ENCODE assay signal across 8 cellular contexts in genomic region chr13:97434417-97435296, GRCh38. TPM values are rescaled to one million over a fixed set of nuclear protein-coding genes. Genes with fewer than 3 reads are reported as not detected.
DNase-seq lines count a peak whose midpoint lies in the region; TF ChIP-seq lines count a peak whose summit lies in the region.

No MANE protein-coding gene starts in this region.

- H3K79me1 ChIP-seq in neuronal stem cell (ENCODE audit: low read depth, low read length) = peaks cover 6% of the 10 kb centered on the region

- TF ChIP-seq EP300 in suprapubic skin (IDR thresholded peaks at IDR 0.05) = no peak

- peak overlapping the region; percentile 86 for H2BK12ac ChIP-seq in neuronal stem cell (ENCODE audit: low read length)

- H3K27me3 ChIP-seq in neuronal stem cell (ENCODE audit: control insufficient read depth in 3 of 3, insufficient read depth in 3 of 3, low read depth in 1 of 3, low read length in 3 of 3) (no peaks in the 10 kb centered on the region), suprapubic skin (no peaks in the 10 kb centered on the region)

- H2BK120ac ChIP-seq in neuronal stem cell (ENCODE audit: low read depth, low read length) = no peak overlapping the region

- no CpG with 5 or more reads among the region's 59 CpGs for WGBS in neuronal stem cell (ENCODE audit: extremely low coverage in 2 of 2, insufficient read length in 2 of 2, insufficient replicate concordance in 1 of 2), 2 donors
- WGBS in suprapubic skin = under 1% methylated on average over 19 of the region's 59 CpGs

- H3K4me3 ChIP-seq in HEK293 (ENCODE audit: low read depth, low read length) (peak overlapping the region; percentile 78), fibroblast of pulmonary artery (replicated peaks; ENCODE audit: low read depth, low read length) (peak overlapping the region; percentile 77), neuronal stem cell (ENCODE audit: low read length in 2 of 2) (peak overlapping the region; percentile 90 to 91), suprapubic skin (peak overlapping the region; percentile 87)

- H3K27ac Mint-ChIP-seq in activated T-helper 1 cell treated with anti-CD3 and anti-CD28 coated beads, Interleukin-12 subunit alpha, Interleukin-12 subunit beta, Interleukin-2, Interleukin-4 antibody, amounts not matched to agents 30 ng/mL and 10 ng/mL and 1 ng/mL, durations not matched to agents 14 hours and 24 hours and 36 hours = peak overlapping the region; percentile 88

- no peak overlapping the region for H4K8ac ChIP-seq in neuronal stem cell (ENCODE audit: low read depth, low read length)

- peak overlapping the region; percentile 71 for H3K23ac ChIP-seq in neuronal stem cell (ENCODE audit: low read depth, low read length, poor library complexity)

- H3K36me3 ChIP-seq in HEK293 (ENCODE audit: control insufficient read depth in 2 of 2, insufficient read depth in 1 of 2, low read length in 2 of 2) = no peaks in the 10 kb centered on the region
- peaks cover 3 to 35% of the 10 kb centered on the region in 2 donors for H3K36me3 ChIP-seq in neuronal stem cell (replicated peaks in 1 of 2; ENCODE audit: control insufficient read depth in 2 of 2, insufficient read depth in 2 of 2, low read length in 2 of 2)
- H3K36me3 ChIP-seq in suprapubic skin = no peaks in the 10 kb centered on the region

- H2AFZ ChIP-seq in neuronal stem cell (ENCODE audit: low read length) = peak overlapping the region; percentile 88

- H3K9me3 ChIP-seq in HEK293 (ENCODE audit: control insufficient read depth, insufficient read depth, low read depth, low read length) = no peaks in the 10 kb centered on the region
- H3K9me3 ChIP-seq in neuronal stem cell (replicated peaks in 1 of 2; ENCODE audit: control insufficient read depth in 2 of 2, insufficient read depth in 1 of 2, low read depth in 1 of 2, low read length in 2 of 2) = no peaks in the 10 kb centered on the region
- H3K9me3 ChIP-seq in suprapubic skin = no peaks in the 10 kb centered on the region

- TF ChIP-seq CTCF in HEK293 (tag by site-specific recombination; IDR thresholded peaks at IDR 0.05) (no peak), fibroblast of pulmonary artery (IDR thresholded peaks at IDR 0.05; ENCODE audit: low read length, missing control alignments) (no peak), suprapubic skin (IDR thresholded peaks at IDR 0.05) (no peak)

- peak overlapping the region; percentile 98 for H3K9ac ChIP-seq in neuronal stem cell (ENCODE audit: low read depth, low read length, poor library complexity)

- no peak overlapping the region for H3K4ac ChIP-seq in neuronal stem cell (ENCODE audit: low read length)

- peak overlapping the region; percentile 97 for H3K18ac ChIP-seq in neuronal stem cell (ENCODE audit: low read length)

- CTCF ChIA-PET in HEK293 (lab: Yijun Ruan, JAX) = interaction anchor here (1.1 kb wide), 1 partner anchor 14 kb away, joined by 3 read pairs; no protein-coding TSS in a partner anchor

- H3K4me1 ChIP-seq in HEK293 (ENCODE audit: control insufficient read depth, insufficient read depth, low read length) (peaks cover 2% of the 10 kb centered on the region; the same call in 1 of the 2 replicates), neuronal stem cell (ENCODE audit: control insufficient read depth in 2 of 2, insufficient read depth in 1 of 2, low read depth in 1 of 2, low read length in 2 of 2) (peaks cover 3 to 5% of the 10 kb centered on the region in 2 donors), suprapubic skin (peaks cover 38% of the 10 kb centered on the region)

- H3K27me3 Mint-ChIP-seq in activated T-helper 1 cell treated with anti-CD3 and anti-CD28 coated beads, Interleukin-12 subunit alpha, Interleukin-12 subunit beta, Interleukin-2, Interleukin-4 antibody, amounts not matched to agents 30 ng/mL and 10 ng/mL and 1 ng/mL, durations not matched to agents 14 hours and 24 hours and 36 hours (ENCODE audit: insufficient read depth) = peaks cover 8% of the 10 kb centered on the region

- no peak for TF ChIP-seq POLR2A in suprapubic skin (IDR thresholded peaks at IDR 0.05)

- DNase-seq in Daoy (ENCODE audit: low read depth) (peak; percentile 39), NCI-H524 treated with DMSO at 0.1 percent for 48 hours (lab: John Stamatoyannopoulos, UW) (peak; percentile 13), fibroblast of pulmonary artery (ENCODE audit: low read depth) (peak; percentile 28), neuronal stem cell (ENCODE audit: low spot score) (peak; percentile 24), suprapubic skin (ENCODE audit: low spot score in 2 of 2) (peak; percentile 82 to 83), GM19238 (ENCODE audit: insufficient read length, low spot score) (no peak)
- DNase-seq in activated T-helper 1 cell treated with anti-CD3 and anti-CD28 coated beads, Interleukin-12 subunit alpha, Interleukin-12 subunit beta, Interleukin-2, Interleukin-4 antibody, amounts not matched to agents 30 ng/mL and 10 ng/mL and 1 ng/mL, durations not matched to agents 14 hours and 24 hours and 36 hours (ENCODE audit: low spot score) = peak; percentile 41

- H3K36me3 Mint-ChIP-seq in activated T-helper 1 cell treated with anti-CD3 and anti-CD28 coated beads, Interleukin-12 subunit alpha, Interleukin-12 subunit beta, Interleukin-2, Interleukin-4 antibody, amounts not matched to agents 30 ng/mL and 10 ng/mL and 1 ng/mL, durations not matched to agents 14 hours and 24 hours and 36 hours (ENCODE audit: low read depth) = peaks cover 6% of the 10 kb centered on the region

- H2BK15ac ChIP-seq in neuronal stem cell (ENCODE audit: low read length) = no peak overlapping the region

- POLR2A ChIA-PET in HEK293 (lab: Yijun Ruan, JAX) = interaction anchor here (0.6 to 1.6 kb wide), 4 partner anchors 11 to 1517 kb away, joined by 4 to 7 read pairs (median 4); no protein-coding TSS in a partner anchor

- H3K9me3 Mint-ChIP-seq in activated T-helper 1 cell treated with anti-CD3 and anti-CD28 coated beads, Interleukin-12 subunit alpha, Interleukin-12 subunit beta, Interleukin-2, Interleukin-4 antibody, amounts not matched to agents 30 ng/mL and 10 ng/mL and 1 ng/mL, durations not matched to agents 14 hours and 24 hours and 36 hours = no peaks in the 10 kb centered on the region

- no peak overlapping the region for H4K91ac ChIP-seq in neuronal stem cell (ENCODE audit: low read depth, low read length, poor library complexity)

- peaks cover 39% of the 10 kb centered on the region for H3K4me1 Mint-ChIP-seq in activated T-helper 1 cell treated with anti-CD3 and anti-CD28 coated beads, Interleukin-12 subunit alpha, Interleukin-12 subunit beta, Interleukin-2, Interleukin-4 antibody, amounts not matched to agents 30 ng/mL and 10 ng/mL and 1 ng/mL, durations not matched to agents 14 hours and 24 hours and 36 hours (ENCODE audit: low read depth)

- H3K4me3 Mint-ChIP-seq in activated T-helper 1 cell treated with anti-CD3 and anti-CD28 coated beads, Interleukin-12 subunit alpha, Interleukin-12 subunit beta, Interleukin-2, Interleukin-4 antibody, amounts not matched to agents 30 ng/mL and 10 ng/mL and 1 ng/mL, durations not matched to agents 14 hours and 24 hours and 36 hours = peak overlapping the region; percentile 93

- H3K4me2 ChIP-seq in neuronal stem cell (ENCODE audit: insufficient read depth, low read length, poor library complexity, severe bottlenecking) = peak overlapping the region; percentile 57

- H3K14ac ChIP-seq in neuronal stem cell (ENCODE audit: low read length) = no peak overlapping the region

- peak overlapping the region; percentile 89 for H2BK5ac ChIP-seq in neuronal stem cell (ENCODE audit: low read length)

- intact Hi-C loops in activated T-helper 1 cell treated with anti-CD3 and anti-CD28 coated beads, Interleukin-12 subunit alpha, Interleukin-12 subunit beta, Interleukin-2, Interleukin-4 antibody, amounts not matched to agents 30 ng/mL and 10 ng/mL and 1 ng/mL, durations not matched to agents 14 hours and 24 hours and 36 hours (cut with micrococcal nuclease) = loop anchor here (5.0 kb wide), 4 partner anchors 322 to 1783 kb away; no protein-coding TSS in a partner anchor

- peak overlapping the region; percentile 62; the same call in 1 of the 2 replicates for H3K27ac ChIP-seq in HEK293 (ENCODE audit: extremely low read depth, low read depth, low read length)
- H3K27ac ChIP-seq in neuronal stem cell (replicated peaks; ENCODE audit: low read length) = peak overlapping the region; percentile 89
- H3K27ac ChIP-seq in suprapubic skin = peak overlapping the region; percentile 100

- H2AK5ac ChIP-seq in neuronal stem cell (ENCODE audit: low read depth, low read length) = no peak overlapping the region

TF ChIP-seq in HEK293, 187 proteins besides CTCF, POLR2A, EP300 and RAD21 (continues in another document):
- TF ChIP-seq ZBTB8A (tag by site-specific recombination; IDR thresholded peaks at IDR 0.05) (peak; percentile 23; the same call in 1 of the 2 replicates), GLIS2 (tag by site-specific recombination; IDR thresholded peaks at IDR 0.05) (peak; percentile 84), ZNF18 (tag by site-specific recombination; IDR thresholded peaks at IDR 0.05) (no peak), ZNF600 (tag by site-specific recombination; IDR thresholded peaks at IDR 0.05) (peak; percentile 63; the same call in 1 of the 2 replicates)

RNA-seq across cellular contexts. Expression of gene RAP2A, which starts 0.7 kb away (rescaled TPM):
- total RNA-seq in Daoy (2014; rRNA removed; shearing (Covaris generic)) = 9.9 and 10.1 TPM in 2 replicates
- total RNA-seq in activated T-helper 1 cell treated with anti-CD3 and anti-CD28 coated beads, Interleukin-12 subunit alpha, Interleukin-12 subunit beta, Interleukin-2, Interleukin-4 antibody, amounts not matched to agents 30 ng/mL and 10 ng/mL and 1 ng/mL, durations not matched to agents 14 hours and 24 hours and 36 hours = 21.3 and 22.1 TPM in 2 replicates
- polyA plus RNA-seq in neuronal stem cell (2013, experiment 1 of 2) = 31.2 TPM
- polyA plus RNA-seq in neuronal stem cell (2013, experiment 2 of 2) = 33.0 TPM
- total RNA-seq in suprapubic skin = 10 to 100 TPM; 10.6 to 16.0 (median 12.7) TPM
